Comparison of ENCODE assay signal across 11 cellular contexts in the genomic region with DNA sequence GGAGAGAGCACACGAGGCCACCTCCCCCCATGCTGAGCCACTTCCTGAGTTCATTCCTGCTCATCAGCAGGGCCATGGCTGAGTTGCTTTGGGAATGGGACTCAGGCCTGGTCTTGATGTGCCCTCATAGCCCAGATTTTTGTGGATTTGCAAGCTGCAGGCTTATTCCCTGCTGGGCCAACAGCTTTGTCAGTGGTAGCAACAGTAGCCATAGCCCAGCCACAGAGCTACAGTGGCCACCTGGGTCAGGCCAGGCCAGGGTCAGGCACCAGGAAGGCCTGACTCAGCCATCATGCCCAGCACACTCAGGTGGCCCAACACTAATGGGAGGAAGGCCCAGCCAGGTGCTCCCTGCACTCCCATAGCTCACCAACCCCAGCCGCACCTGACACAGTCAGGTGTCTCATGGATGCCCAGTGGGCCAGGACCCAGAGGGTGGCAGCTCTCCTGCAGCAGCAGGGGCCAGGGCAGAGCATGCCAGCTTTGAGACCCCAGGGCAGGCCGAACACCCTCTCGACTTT. TPM values are rescaled to one million over a fixed set of nuclear protein-coding genes. Genes with fewer than 3 reads are reported as not detected.
DNase-seq lines count a peak whose midpoint lies in the region; FAIRE-seq and TF ChIP-seq lines count a peak whose summit lies in the region.
"Had no signal": no experiment of that assay in that cellular context is flagged by ENCODE, and none has a peak within 500 bp of the region (broad histone marks: within the 10 kb centered on the region; RNA-seq: fewer than 3 reads in every experiment).

No MANE protein-coding gene starts in this region.

- H3K56ac ChIP-seq in H1 (replicated peaks; ENCODE audit: insufficient read length, low read depth, low read length): no peak overlapping the region

- H3K79me2 ChIP-seq in H1 (ENCODE audit: control insufficient read depth in 1 of 2, insufficient read depth in 2 of 2, low read length in 2 of 2): no peaks in the 10 kb centered on the region

- no peak overlapping the region; a peak in 1 of 4 replicates for H3K4me2 ChIP-seq in H1 (ENCODE audit: insufficient read depth in 1 of 2, low read depth in 2 of 2, low read length in 2 of 2)
- H3K4me2 ChIP-seq: KMS-11 had no signal

- H3K36me3 ChIP-seq in HUES48 (ENCODE audit: control insufficient read depth, insufficient read depth, low read length): peaks cover 20% of the 10 kb centered on the region
- peaks cover 4 to 30% (median 12%) of the 10 kb centered on the region in 4 experiments; a peak in 7 of 8 replicates for H3K36me3 ChIP-seq in H1 (ENCODE audit: control insufficient read depth in 2 of 4, insufficient read depth in 4 of 4, low read length in 3 of 4)
- H3K36me3 ChIP-seq: pancreas had no signal

- no peaks in the 10 kb centered on the region; the same call in none of the 2 replicates for H3K79me1 ChIP-seq in H1 (ENCODE audit: low read depth, low read length)

- H2BK5ac ChIP-seq in H1 (ENCODE audit: low read depth, low read length): peak overlapping the region; percentile 84

- in situ Hi-C loops in ACHN (cut with HindIII; ENCODE audit: low pct_ligation_motif_present, low pct_unique_long_range_greater_than_20kb, low sequenced_read_pairs) (no loop called here), GM13977 (cut with MboI; ENCODE audit: low pct_unique_long_range_greater_than_20kb, low sequenced_read_pairs, unreplicated experiment) (loop anchor here (25.0 kb wide), 1 partner anchor 490 kb away; a partner anchor contains a TSS)

- no peak for TF ChIP-seq CTCF in H1 (IDR thresholded peaks at IDR 0.05; ENCODE audit: control extremely low read depth in 1 of 3, insufficient read depth in 1 of 3, low read depth in 1 of 3, low read length in 3 of 3)
- no peak for TF ChIP-seq CTCF in GM13977 (IDR thresholded peaks at IDR 0.05; ENCODE audit: extremely low read depth, insufficient read depth, missing control alignments)

- H2AK5ac ChIP-seq in H1 (ENCODE audit: low read depth, low read length): no peak overlapping the region

- 80% methylated on average over 4 of the region's 4 CpGs; no CpG with 5 or more reads in 1 of the 2 experiments for WGBS in H1 (ENCODE audit: extremely low coverage in 1 of 2, insufficient coverage in 1 of 2, insufficient read length in 1 of 2, insufficient replicate concordance in 2 of 2, low coverage in 1 of 2, low lambda C conversion rate in 2 of 2, missing lambda C conversion rate in 1 of 2), 2 experiments

- no peaks in the 10 kb centered on the region for H3K27me3 ChIP-seq in HUES48 (ENCODE audit: control insufficient read depth, insufficient read depth, low read length)
- H3K27me3 ChIP-seq in H1 (replicated peaks in 1 of 4; ENCODE audit: control insufficient read depth in 3 of 4, extremely low read depth in 1 of 4, insufficient read depth in 3 of 4, low read length in 3 of 4): no peaks in the 10 kb centered on the region
- H3K27me3 ChIP-seq: pancreas had no signal

- H3K23me2 ChIP-seq in H1 (ENCODE audit: low read depth, low read length): no peaks in the 10 kb centered on the region

- H3K23ac ChIP-seq in H1 (ENCODE audit: insufficient read length): no peak overlapping the region

- DNase-seq in ACHN: peak; percentile 79
- no peak for DNase-seq in H1 (ENCODE audit: low read depth in 1 of 2, low spot score in 2 of 2)
- peak; percentile 82 for DNase-seq in myocyte (ENCODE audit: low read depth)
- no peak for DNase-seq in NCI-H345 treated with DMSO at 0.1 percent for 48 hours (lab: John Stamatoyannopoulos, UW; ENCODE audit: unreplicated experiment)
- no peak for DNase-seq in GM13977 (ENCODE audit: low spot score)
- no peak for DNase-seq in GDM1 (lab: John Stamatoyannopoulos, UW)
- no peak for DNase-seq in anterior cingulate cortex (lab: John Stamatoyannopoulos, UW)

- H2BK12ac ChIP-seq in H1 (ENCODE audit: low read depth, low read length): no peak overlapping the region

- peaks cover 0 to 12% of the 10 kb centered on the region in 2 experiments for H4K20me1 ChIP-seq in H1 (replicated peaks in 1 of 2; ENCODE audit: control insufficient read depth in 1 of 2, insufficient read depth in 2 of 2, low read length in 2 of 2)

- no peak for FAIRE-seq in H1 (lab: Jason Lieb, UNC)
- FAIRE-seq: endometrium, pancreas had no signal

- TF ChIP-seq RAD21 in H1 (IDR thresholded peaks at IDR 0.05 in 1 of 2, conservative IDR thresholded peaks at IDR 0.05 in 1 of 2; ENCODE audit: low read depth in 2 of 2, low read length in 2 of 2): no peak

- peak overlapping the region; percentile 50 for H3K27ac ChIP-seq in HUES48 (ENCODE audit: low read depth, low read length)
- no peak overlapping the region for H3K27ac ChIP-seq in H1 (ENCODE audit: low read depth, low read length)
- H3K27ac ChIP-seq: KMS-11, pancreas had no signal

- H3K4ac ChIP-seq in H1 (replicated peaks; ENCODE audit: insufficient read length, low read depth, low read length): no peak overlapping the region

- CTCF ChIA-PET in H1 (lab: Charles Lee; ENCODE audit: partially characterized antibody): interaction anchor here (0.7 to 31.3 kb wide), 8 partner anchors 10 to 120 kb away, joined by 3 to 522 read pairs (median 4); a partner anchor contains a TSS

- H2BK120ac ChIP-seq in H1 (replicated peaks; ENCODE audit: low read depth, low read length): no peak overlapping the region

- no peak overlapping the region for H4K5ac ChIP-seq in H1 (ENCODE audit: insufficient read length, low read depth, low read length)

- no peaks in the 10 kb centered on the region for H3K9me3 ChIP-seq in HUES48 (ENCODE audit: control insufficient read depth, insufficient read depth, low read length)
- H3K9me3 ChIP-seq in H1 (ENCODE audit: insufficient read depth in 2 of 2, low read depth in 1 of 2, low read length in 1 of 2): no peaks in the 10 kb centered on the region
- H3K9me3 ChIP-seq: pancreas had no signal

- no peak overlapping the region; the same call in 1 of the 2 replicates for H4K8ac ChIP-seq in H1 (ENCODE audit: extremely low read depth, insufficient read depth, low read length)

- H2BK15ac ChIP-seq in H1 (ENCODE audit: low read length): peak overlapping the region; percentile 63; the same call in 1 of the 2 replicates

- no peak overlapping the region for H3K9ac ChIP-seq in HUES48 (ENCODE audit: low read depth, low read length)
- no peak overlapping the region for H3K9ac ChIP-seq in H1 (replicated peaks in 1 of 4; ENCODE audit: extremely low read depth in 1 of 4, low read depth in 3 of 4, low read length in 3 of 4)
- H3K9ac ChIP-seq: KMS-11 had no signal

- H2AFZ ChIP-seq in H1 (ENCODE audit: low read length): no peak overlapping the region

- peaks cover 19% of the 10 kb centered on the region for H3K4me1 ChIP-seq in HUES48 (ENCODE audit: control insufficient read depth, insufficient read depth, low read length)
- H3K4me1 ChIP-seq in H1 (replicated peaks in 1 of 4; ENCODE audit: control insufficient read depth in 3 of 4, insufficient read depth in 4 of 4, low read length in 3 of 4): peaks cover 0 to 18% (median 11%) of the 10 kb centered on the region in 4 experiments; a peak in 6 of 7 replicates

- H4K91ac ChIP-seq in H1 (replicated peaks; ENCODE audit: insufficient read length, low read length): peak overlapping the region; percentile 30

- POLR2A ChIA-PET in H1 (lab: Charles Lee; ENCODE audit: partially characterized antibody): interaction anchor here (1.1 to 7.3 kb wide), 7 partner anchors 11 to 80 kb away, joined by 3 to 51 read pairs (median 5); no protein-coding TSS in a partner anchor

- TF ChIP-seq POLR2A in H1 (IDR thresholded peaks at IDR 0.05; ENCODE audit: control extremely low read depth in 1 of 2, low read depth in 2 of 2, low read length in 2 of 2): no peak

- peak overlapping the region; percentile 55; the same call in 1 of the 2 replicates for H3K18ac ChIP-seq in H1 (ENCODE audit: extremely low read depth, low read length)

- no peak overlapping the region for H2BK20ac ChIP-seq in H1 (ENCODE audit: low read length)

- no peak overlapping the region for H3K14ac ChIP-seq in H1 (ENCODE audit: insufficient read length)

- TF ChIP-seq EP300 in H1 (IDR thresholded peaks at IDR 0.05; ENCODE audit: borderline replicate concordance in 1 of 2, low read depth in 2 of 2, low read length in 2 of 2): no peak

- H3K4me3 ChIP-seq in HUES48 (ENCODE audit: low read depth, low read length) (no peak overlapping the region), H1 (ENCODE audit: extremely low read depth in 1 of 4, insufficient read depth in 2 of 4, low read depth in 3 of 4, low read length in 4 of 4) (no peak overlapping the region)
- H3K4me3 ChIP-seq: pancreas had no signal

TF ChIP-seq in H1, 55 proteins besides CTCF, POLR2A, EP300 and RAD21 (continues in another document):
- no peak for TF ChIP-seq YY1 (IDR thresholded peaks at IDR 0.05; ENCODE audit: low read depth, low read length)
- TF ChIP-seq MAFK (IDR thresholded peaks at IDR 0.05; ENCODE audit: low read depth, low read length): no peak
- TF ChIP-seq CTBP2 (IDR thresholded peaks at IDR 0.05; ENCODE audit: borderline replicate concordance, insufficient read depth, insufficient read length, low read length): no peak
- TF ChIP-seq POLR2AphosphoS5 (IDR thresholded peaks at IDR 0.05; ENCODE audit: low read depth, low read length): no peak
- TF ChIP-seq SIX5 (IDR thresholded peaks at IDR 0.05; ENCODE audit: low read depth, low read length): no peak
- no peak for TF ChIP-seq JUND (IDR thresholded peaks at IDR 0.05; ENCODE audit: low read length)
- no peak for TF ChIP-seq CHD2 (IDR thresholded peaks at IDR 0.05; ENCODE audit: low read length)

RNA-seq across cellular contexts. Expression of a gene that starts 33.4 kb away (rescaled TPM):
- total RNA-seq in H1 (2021; fragmentation: NEBNext Ultra II Directional; extraction: Animal tissue kit (Norgen Biotek cat#: 25700)): 28.4 and 33.6 TPM in 2 replicates
- polyA plus RNA-seq in H1 (2011; rRNA removed): 26.8 and 42.2 TPM in 2 replicates
- polyA plus RNA-seq in H1 (2011; cell fraction: cytosol; rRNA removed): 24.2 TPM
- polyA plus RNA-seq in H1 (2011; cell fraction: nucleus; rRNA removed): 69.5 TPM
- 23.3 to 29.4 TPM (median 24.9 TPM) in 4 replicates for polyA plus RNA-seq in H1 (2012, experiment 1 of 2)
- 28.9 TPM for polyA plus RNA-seq in H1 (2012, experiment 2 of 2)
- polyA plus RNA-seq in H1 (2013, experiment 1 of 2): 33.8 TPM
- polyA plus RNA-seq in H1 (2013, experiment 2 of 2): 33.1 TPM
- 44.2 and 53.8 TPM in 2 replicates for polyA minus RNA-seq in H1 (2011; rRNA and poly(A)+ RNA removed)
- 30.1 TPM for polyA minus RNA-seq in H1 (2011; cell fraction: cytosol; rRNA and poly(A)+ RNA removed)
- 34.1 TPM for polyA minus RNA-seq in H1 (2011; cell fraction: nucleus; rRNA and poly(A)+ RNA removed)
- 18.1 and 25.2 TPM in 2 replicates for total RNA-seq in myocyte
- 32.6 TPM for polyA plus RNA-seq in myocyte (2012)

RNA-seq across cellular contexts. Expression of a gene that starts 49.0 kb away (rescaled TPM):
- total RNA-seq in H1 (2021; fragmentation: NEBNext Ultra II Directional; extraction: Animal tissue kit (Norgen Biotek cat#: 25700)): 0.25 and 0.78 TPM in 2 replicates
- polyA plus RNA-seq in H1 (2011; rRNA removed): 0.73 and 1.6 TPM in 2 replicates
- polyA plus RNA-seq in H1 (2011; cell fraction: cytosol; rRNA removed): 0.54 TPM
- polyA plus RNA-seq in H1 (2011; cell fraction: nucleus; rRNA removed): 1.4 TPM
- polyA plus RNA-seq in H1 (2012, experiment 1 of 2): 0.33 to 1.4 TPM (median 1.1 TPM) in 4 replicates
- polyA plus RNA-seq in H1 (2012, experiment 2 of 2): 0.76 TPM
- polyA plus RNA-seq in H1 (2013, experiment 1 of 2): 0.85 TPM
- 0.92 TPM for polyA plus RNA-seq in H1 (2013, experiment 2 of 2)
- 0.22 and 0.46 TPM in 2 replicates for polyA minus RNA-seq in H1 (2011; rRNA and poly(A)+ RNA removed)
- 0.88 TPM for polyA minus RNA-seq in H1 (2011; cell fraction: cytosol; rRNA and poly(A)+ RNA removed)
- polyA minus RNA-seq in H1 (2011; cell fraction: nucleus; rRNA and poly(A)+ RNA removed): 1.2 TPM
- not detected in 2 replicates for total RNA-seq in myocyte
- 0.30 TPM for polyA plus RNA-seq in myocyte (2012)

Comparison
In these comparisons a context has a peak if more than half of its experiments do, and no peak if none do; other contexts are left out.
1. DNase-seq: peak in ACHN (single experiment) and myocyte (single experiment); none in H1 (0 of 2), NCI-H345 treated with DMSO at 0.1 percent for 48 hours (single experiment), GM13977 (single experiment), GDM1 (single experiment) and anterior cingulate cortex (0 of 58).